21 cellular contexts compared by ENCODE assay signal in the genomic region with DNA sequence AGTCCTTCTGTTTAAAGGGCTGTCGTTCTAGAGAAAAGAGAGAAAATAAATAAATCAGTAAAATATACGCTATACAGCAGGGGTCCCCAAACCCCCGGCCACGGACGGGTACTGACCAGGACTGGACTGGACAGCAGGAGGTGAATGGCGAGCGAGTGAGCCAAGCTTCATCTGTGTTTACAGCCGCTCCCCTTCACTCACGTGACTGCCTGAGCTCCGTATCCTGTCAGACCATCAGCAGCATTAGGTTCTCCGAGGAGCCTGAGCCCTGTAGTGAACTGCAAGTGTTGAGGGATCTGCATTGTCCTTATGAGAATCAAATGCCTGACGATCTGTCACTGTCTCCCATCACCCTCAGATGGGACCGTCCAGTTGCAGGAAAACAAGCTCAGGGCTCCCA.
DNase-seq lines count a peak whose midpoint lies in the region; ATAC-seq and TF ChIP-seq lines count a peak whose summit lies in the region.
"Had no signal": no experiment of that assay in that cellular context is flagged by ENCODE, and none has a peak within 500 bp of the region (broad histone marks: within the 10 kb centered on the region; RNA-seq: fewer than 3 reads in every experiment).

No MANE protein-coding gene starts in this region.

- H4K8ac ChIP-seq in IMR-90 (ENCODE audit: low read depth in 2 of 2, low read length in 2 of 2) = no peak overlapping the region

- no peak overlapping the region for H3K56ac ChIP-seq in IMR-90 (ENCODE audit: extremely low read depth, insufficient read depth, low read length)

- no TSS peak for BruUV-seq in IMR-90 (replicated peaks; lab: Mats Ljungman, UMichigan)

- intact Hi-C loops in IMR-90 (cut with micrococcal nuclease) = no loop called here

- H3K14ac ChIP-seq in IMR-90 (replicated peaks; ENCODE audit: low read depth, low read length) = no peak overlapping the region

- H3K27ac ChIP-seq in IMR-90 (ENCODE audit: insufficient read depth, low read length) (no peak overlapping the region), hepatocyte (peak overlapping the region; percentile 1)
- H3K27ac ChIP-seq: esophagus squamous epithelium, HL-60, pancreas had no signal

- H3K36me3 ChIP-seq in IMR-90 (ENCODE audit: control insufficient read depth, insufficient read depth, low read length) = no peaks in the 10 kb centered on the region
- H3K36me3 ChIP-seq in hepatocyte (replicated peaks; ENCODE audit: insufficient read depth, low read depth) = no peaks in the 10 kb centered on the region
- H3K36me3 ChIP-seq: esophagus squamous epithelium, HAP-1, pancreas had no signal

- POLR2A ChIA-PET in IMR-90 (lab: Charles Lee; ENCODE audit: unreplicated experiment) = no interaction called here

- H2BK120ac ChIP-seq in IMR-90 (ENCODE audit: low read depth, low read length) = no peak overlapping the region

- H4K5ac ChIP-seq in IMR-90 (ENCODE audit: low read depth, low read length) = no peak overlapping the region

- TF ChIP-seq RAD21 in IMR-90 (IDR thresholded peaks at IDR 0.05; ENCODE audit: low read length) = no peak

- no peaks in the 10 kb centered on the region for H3K9me1 ChIP-seq in IMR-90 (ENCODE audit: insufficient read depth, low read length)

- ATAC-seq in IMR-90 (ENCODE audit: low read depth) (peak; percentile 69), GM18868 (IDR thresholded peaks at IDR 0.05; ENCODE audit: unreplicated experiment) (no peak)
- ATAC-seq: pancreas had no signal

- H3K9ac ChIP-seq in IMR-90 (ENCODE audit: low read depth, low read length) = no peak overlapping the region
- H3K9ac ChIP-seq: SK-N-SH had no signal

- no peak overlapping the region for H2BK5ac ChIP-seq in IMR-90 (ENCODE audit: low read depth, low read length, poor library complexity, severe bottlenecking)

- WGBS in IMR-90 (ENCODE audit: extremely low coverage in 2 of 2, insufficient read length in 1 of 2), 2 experiments = 33% methylated on average over 3 of the region's 13 CpGs; no CpG with 5 or more reads in 1 of the 2 experiments
- 77% methylated on average over 13 of the region's 13 CpGs for WGBS in hepatocyte (ENCODE audit: low lambda C conversion rate, missing lambda C conversion rate)

- dilution Hi-C loops in IMR-90 (cut with HindIII; ENCODE audit: low sequenced_read_pairs, unreplicated experiment) = no loop called here

- no peaks in the 10 kb centered on the region for H3K9me2 ChIP-seq in hepatocyte (replicated peaks; ENCODE audit: insufficient read depth)
- H3K9me2 ChIP-seq: SK-N-SH had no signal

- no peak overlapping the region for H3K18ac ChIP-seq in IMR-90 (ENCODE audit: low read depth, low read length)

- no peak overlapping the region for H2BK20ac ChIP-seq in IMR-90 (ENCODE audit: low read depth, low read length)

- DNase-seq in AG08396 (ENCODE audit: low spot score) (peak; percentile 29), IMR-90 (peak; percentile 3), hepatocyte (ENCODE audit: low spot score) (peak; percentile 38), NOMO-1 treated with dmso at 0.1 percent for 144 hours (lab: John Stamatoyannopoulos, UW; ENCODE audit: unreplicated experiment) (no peak), NCI-H510A (lab: John Stamatoyannopoulos, UW) (no peak), NCI-H2107 treated with DMSO at 0.1 percent for 48 hours (lab: John Stamatoyannopoulos, UW; ENCODE audit: unreplicated experiment) (no peak)
- DNase-seq: activated CD4-positive, alpha-beta T cell treated with anti-CD3 and anti-CD28 coated beads for 4 hours; CD4-positive, alpha-beta T cell; effector memory CD4-positive, alpha-beta T cell; EL; esophagus squamous epithelium; naive B cell; NCI-H1436; NCI-H446; SK-N-SH; stimulated activated CD4-positive, alpha-beta T cell treated with anti-CD3 and anti-CD28 coated beads, Interleukin-4, amount 100 ng/mL, for 1 hour had no signal

- H3K23ac ChIP-seq in IMR-90 (ENCODE audit: low read depth, low read length) = no peak overlapping the region

- TF ChIP-seq CTCF in IMR-90 (conservative IDR thresholded peaks at IDR 0.05; ENCODE audit: low read depth, low read length) = no peak
- no peak for TF ChIP-seq CTCF in hepatocyte (IDR thresholded peaks at IDR 0.05; ENCODE audit: poor library complexity)

- H3K4me3 ChIP-seq in IMR-90 (ENCODE audit: insufficient read depth, low read depth, low read length) (no peak overlapping the region), hepatocyte (no peak overlapping the region)
- H3K4me3 ChIP-seq: esophagus squamous epithelium, HAP-1, pancreas had no signal

- no peak for TF ChIP-seq POLR2A in IMR-90 (IDR thresholded peaks at IDR 0.05; ENCODE audit: low read depth, low read length)

- H3K79me1 ChIP-seq in IMR-90 (ENCODE audit: low read depth in 1 of 2, low read length in 2 of 2) = no peaks in the 10 kb centered on the region

- no peak overlapping the region for H3K4ac ChIP-seq in IMR-90 (ENCODE audit: low read depth, low read length)

- in situ Hi-C loops in IMR-90 (cut with MboI; ENCODE audit: low sequenced_read_pairs) = no loop called here

- no peaks in the 10 kb centered on the region for H4K20me1 ChIP-seq in IMR-90 (ENCODE audit: insufficient read depth, low read length)
- no peaks in the 10 kb centered on the region for H4K20me1 ChIP-seq in hepatocyte (ENCODE audit: insufficient read depth, poor library complexity, severe bottlenecking)

- H3K4me2 ChIP-seq in IMR-90 (ENCODE audit: low read depth, low read length) (no peak overlapping the region; the same call in 1 of the 2 replicates), hepatocyte (no peak overlapping the region)
- H3K4me2 ChIP-seq: SK-N-SH had no signal

- H3K9me3 ChIP-seq in IMR-90 (ENCODE audit: control insufficient read depth, insufficient read depth, low read length) = no peaks in the 10 kb centered on the region
- H3K9me3 ChIP-seq in hepatocyte (ENCODE audit: low read depth) = no peaks in the 10 kb centered on the region
- H3K9me3 ChIP-seq: esophagus squamous epithelium, HAP-1, pancreas, SK-N-SH had no signal

- H2BK15ac ChIP-seq in IMR-90 (ENCODE audit: low read depth, low read length) = no peak overlapping the region

- no peaks in the 10 kb centered on the region for H3K27me3 ChIP-seq in IMR-90 (ENCODE audit: control insufficient read depth, insufficient read depth, low read length)
- H3K27me3 ChIP-seq in hepatocyte = no peaks in the 10 kb centered on the region
- H3K27me3 ChIP-seq: esophagus squamous epithelium, pancreas had no signal

- H4K91ac ChIP-seq in IMR-90 (ENCODE audit: insufficient read depth, low read depth, low read length) = no peak overlapping the region

- H2AFZ ChIP-seq in IMR-90 (replicated peaks; ENCODE audit: low read length, poor library complexity) = peak overlapping the region; percentile 67
- no peak overlapping the region for H2AFZ ChIP-seq in hepatocyte

- CTCF ChIA-PET in IMR-90 (lab: Yijun Ruan, JAX) = no interaction called here

- H2AK9ac ChIP-seq in IMR-90 (replicated peaks; ENCODE audit: low read depth, low read length, poor library complexity) = no peak overlapping the region

- H3K79me2 ChIP-seq in hepatocyte = no peaks in the 10 kb centered on the region

- no peak overlapping the region for H2AK5ac ChIP-seq in IMR-90 (ENCODE audit: low read depth, low read length)

- no peaks in the 10 kb centered on the region for H3K4me1 ChIP-seq in IMR-90 (ENCODE audit: control insufficient read depth, insufficient read depth, low read length)
- H3K4me1 ChIP-seq in hepatocyte (ENCODE audit: insufficient read depth) = peaks cover 3% of the 10 kb centered on the region
- H3K4me1 ChIP-seq: esophagus squamous epithelium, pancreas had no signal

TF ChIP-seq in IMR-90, 13 proteins besides CTCF, POLR2A, EP300 and RAD21:
- TF ChIP-seq USF2 (IDR thresholded peaks at IDR 0.05; ENCODE audit: low read depth, low read length) (peak; percentile 42; the same call in 1 of the 2 replicates), MAZ (IDR thresholded peaks at IDR 0.05; ENCODE audit: borderline replicate concordance, low read depth, low read length) (no peak), BHLHE40 (IDR thresholded peaks at IDR 0.05; ENCODE audit: low read depth, low read length) (peak; percentile 39; the same call in 1 of the 2 replicates)

TF ChIP-seq in PFSK-1, 5 proteins besides CTCF, POLR2A, EP300 and RAD21:
- no peak for TF ChIP-seq TAF1 (IDR thresholded peaks at IDR 0.05; ENCODE audit: borderline replicate concordance, insufficient read depth, low read length)
- no peak for TF ChIP-seq REST (IDR thresholded peaks at IDR 0.05; ENCODE audit: insufficient read depth in 1 of 2, low read depth in 2 of 2, low read length in 2 of 2)
- no peak for TF ChIP-seq POLR2AphosphoS5 (IDR thresholded peaks at IDR 0.05; ENCODE audit: low read depth, low read length)
- peak; percentile 85 for TF ChIP-seq FOXP2 (optimal IDR thresholded peaks at IDR 0.05; ENCODE audit: borderline replicate concordance, extremely low read depth, extremely low read length, insufficient read depth)
- peak; percentile 52; the same call in 1 of the 2 replicates for TF ChIP-seq SIN3A (IDR thresholded peaks at IDR 0.05; ENCODE audit: borderline replicate concordance, insufficient read depth, low read length)

Comparison
In these comparisons a context has a peak if more than half of its experiments do, and no peak if none do; other contexts are left out.
1. DNase-seq: peak in AG08396 (single experiment), IMR-90 (single experiment) and hepatocyte (single experiment); none in NOMO-1 treated with dmso at 0.1 percent for 144 hours (single experiment), NCI-H510A (single experiment) and NCI-H2107 treated with DMSO at 0.1 percent for 48 hours (single experiment).